In the genomic region with DNA sequence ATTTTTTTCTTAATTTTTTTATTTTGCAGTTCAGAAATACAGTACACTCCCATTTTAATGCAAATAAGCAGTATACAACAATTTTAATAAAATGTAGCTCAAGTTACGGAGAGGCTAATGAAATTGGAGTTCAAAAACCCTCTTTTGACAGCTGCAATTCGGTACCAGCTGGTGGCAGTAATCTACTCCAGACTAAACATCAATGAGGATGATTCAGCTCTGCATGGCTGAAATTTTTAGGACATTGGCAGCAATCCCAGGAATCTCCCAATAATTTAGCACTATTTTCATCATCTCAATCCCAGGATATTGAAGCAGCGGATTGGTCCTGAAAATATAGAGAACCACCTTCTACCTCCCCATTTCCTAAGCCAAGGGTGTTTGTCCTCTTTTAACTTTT, we compare ENCODE assay signal across 1 cellular context.
TF ChIP-seq lines count a peak whose summit lies in the region.

No MANE protein-coding gene starts in this region.

TF ChIP-seq in SK-N-SH, 30 proteins besides CTCF, POLR2A, EP300 and RAD21 (continued from another document):
- TF ChIP-seq MXI1 (IDR thresholded peaks at IDR 0.05; ENCODE audit: low read depth, low read length) (no peak), EZH2phosphoT487 (IDR thresholded peaks at IDR 0.05; ENCODE audit: borderline replicate concordance, low read depth) (no peak), NRF1 (IDR thresholded peaks at IDR 0.05; ENCODE audit: low read depth, low read length) (no peak), FOSL2 (IDR thresholded peaks at IDR 0.05; ENCODE audit: borderline replicate concordance, low read depth) (peak; percentile 83; the same call in 1 of the 2 replicates), JUND (IDR thresholded peaks at IDR 0.05) (peak; percentile 73), NFIC (IDR thresholded peaks at IDR 0.05; ENCODE audit: borderline replicate concordance) (peak; percentile 76; the same call in 1 of the 2 replicates), SMC3 (IDR thresholded peaks at IDR 0.05; ENCODE audit: low read depth, low read length) (peak; percentile 53), POLR2AphosphoS5 (IDR thresholded peaks at IDR 0.05; ENCODE audit: low read depth, low read length) (peak; percentile 54; the same call in 1 of the 2 replicates)
- TF ChIP-seq, protein P1, sequence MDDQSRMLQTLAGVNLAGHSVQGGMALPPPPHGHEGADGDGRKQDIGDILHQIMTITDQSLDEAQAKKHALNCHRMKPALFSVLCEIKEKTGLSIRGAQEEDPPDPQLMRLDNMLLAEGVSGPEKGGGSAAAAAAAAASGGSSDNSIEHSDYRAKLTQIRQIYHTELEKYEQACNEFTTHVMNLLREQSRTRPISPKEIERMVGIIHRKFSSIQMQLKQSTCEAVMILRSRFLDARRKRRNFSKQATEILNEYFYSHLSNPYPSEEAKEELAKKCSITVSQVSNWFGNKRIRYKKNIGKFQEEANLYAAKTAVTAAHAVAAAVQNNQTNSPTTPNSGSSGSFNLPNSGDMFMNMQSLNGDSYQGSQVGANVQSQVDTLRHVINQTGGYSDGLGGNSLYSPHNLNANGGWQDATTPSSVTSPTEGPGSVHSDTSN (IDR thresholded peaks at IDR 0.05) = peak; percentile 71
- TF ChIP-seq, protein P2, sequence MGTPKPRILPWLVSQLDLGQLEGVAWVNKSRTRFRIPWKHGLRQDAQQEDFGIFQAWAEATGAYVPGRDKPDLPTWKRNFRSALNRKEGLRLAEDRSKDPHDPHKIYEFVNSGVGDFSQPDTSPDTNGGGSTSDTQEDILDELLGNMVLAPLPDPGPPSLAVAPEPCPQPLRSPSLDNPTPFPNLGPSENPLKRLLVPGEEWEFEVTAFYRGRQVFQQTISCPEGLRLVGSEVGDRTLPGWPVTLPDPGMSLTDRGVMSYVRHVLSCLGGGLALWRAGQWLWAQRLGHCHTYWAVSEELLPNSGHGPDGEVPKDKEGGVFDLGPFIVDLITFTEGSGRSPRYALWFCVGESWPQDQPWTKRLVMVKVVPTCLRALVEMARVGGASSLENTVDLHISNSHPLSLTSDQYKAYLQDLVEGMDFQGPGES (IDR thresholded peaks at IDR 0.05; ENCODE audit: low read depth, low read length) = no peak
- TF ChIP-seq, protein P3, sequence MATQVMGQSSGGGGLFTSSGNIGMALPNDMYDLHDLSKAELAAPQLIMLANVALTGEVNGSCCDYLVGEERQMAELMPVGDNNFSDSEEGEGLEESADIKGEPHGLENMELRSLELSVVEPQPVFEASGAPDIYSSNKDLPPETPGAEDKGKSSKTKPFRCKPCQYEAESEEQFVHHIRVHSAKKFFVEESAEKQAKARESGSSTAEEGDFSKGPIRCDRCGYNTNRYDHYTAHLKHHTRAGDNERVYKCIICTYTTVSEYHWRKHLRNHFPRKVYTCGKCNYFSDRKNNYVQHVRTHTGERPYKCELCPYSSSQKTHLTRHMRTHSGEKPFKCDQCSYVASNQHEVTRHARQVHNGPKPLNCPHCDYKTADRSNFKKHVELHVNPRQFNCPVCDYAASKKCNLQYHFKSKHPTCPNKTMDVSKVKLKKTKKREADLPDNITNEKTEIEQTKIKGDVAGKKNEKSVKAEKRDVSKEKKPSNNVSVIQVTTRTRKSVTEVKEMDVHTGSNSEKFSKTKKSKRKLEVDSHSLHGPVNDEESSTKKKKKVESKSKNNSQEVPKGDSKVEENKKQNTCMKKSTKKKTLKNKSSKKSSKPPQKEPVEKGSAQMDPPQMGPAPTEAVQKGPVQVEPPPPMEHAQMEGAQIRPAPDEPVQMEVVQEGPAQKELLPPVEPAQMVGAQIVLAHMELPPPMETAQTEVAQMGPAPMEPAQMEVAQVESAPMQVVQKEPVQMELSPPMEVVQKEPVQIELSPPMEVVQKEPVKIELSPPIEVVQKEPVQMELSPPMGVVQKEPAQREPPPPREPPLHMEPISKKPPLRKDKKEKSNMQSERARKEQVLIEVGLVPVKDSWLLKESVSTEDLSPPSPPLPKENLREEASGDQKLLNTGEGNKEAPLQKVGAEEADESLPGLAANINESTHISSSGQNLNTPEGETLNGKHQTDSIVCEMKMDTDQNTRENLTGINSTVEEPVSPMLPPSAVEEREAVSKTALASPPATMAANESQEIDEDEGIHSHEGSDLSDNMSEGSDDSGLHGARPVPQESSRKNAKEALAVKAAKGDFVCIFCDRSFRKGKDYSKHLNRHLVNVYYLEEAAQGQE (IDR thresholded peaks at IDR 0.05; ENCODE audit: low read depth, low read length) = no peak
- TF ChIP-seq, protein P4, sequence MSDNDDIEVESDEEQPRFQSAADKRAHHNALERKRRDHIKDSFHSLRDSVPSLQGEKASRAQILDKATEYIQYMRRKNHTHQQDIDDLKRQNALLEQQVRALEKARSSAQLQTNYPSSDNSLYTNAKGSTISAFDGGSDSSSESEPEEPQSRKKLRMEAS (IDR thresholded peaks at IDR 0.05; ENCODE audit: low read depth) = no peak
